In genomic region chr5:53089481-53089976, GRCh38 we compare ENCODE assay signal across 8 cellular contexts. TPM values are rescaled to one million over a fixed set of nuclear protein-coding genes. Genes with fewer than 3 reads are reported as not detected.
DNase-seq lines count a peak whose midpoint lies in the region; ATAC-seq, FAIRE-seq and TF ChIP-seq lines count a peak whose summit lies in the region.

No MANE protein-coding gene starts in this region.

- intact Hi-C loops in HepG2 (cut with micrococcal nuclease; ENCODE audit: unreplicated experiment), result no loop called here

- no peak for FAIRE-seq in HepG2 (lab: Jason Lieb, UNC)

- in situ Hi-C loops in HepG2 (cut with HindIII; ENCODE audit: extremely low pct_ligation_motif_present, low pct_unique_long_range_greater_than_20kb), result no loop called here

- ATAC-seq in GM19397 (IDR thresholded peaks at IDR 0.05; ENCODE audit: unreplicated experiment) (peak; percentile 73), HG03095 (IDR thresholded peaks at IDR 0.05; ENCODE audit: unreplicated experiment) (peak; percentile 84), HepG2 (no peak)

- no peak for TF ChIP-seq CTCF in GM06990 (IDR thresholded peaks at IDR 0.05; ENCODE audit: insufficient read depth, low read length, poor library complexity, severe bottlenecking)
- no peak for TF ChIP-seq CTCF in HepG2 (CRISPR knock-in tag; IDR thresholded peaks at IDR 0.05)

- no peak overlapping the region for H3K27ac ChIP-seq in HepG2 (ENCODE audit: extremely low read length, insufficient read depth, low read length)

- H3K4me1 Mint-ChIP-seq in activated naive CD8-positive, alpha-beta T cell (ENCODE audit: low read depth), result peaks cover 21% of the 10 kb centered on the region

- CTCF ChIA-PET in HepG2 (lab: Yijun Ruan, JAX; ENCODE audit: low intra/inter-chr PET ratio, low total read pairs), result no interaction called here

- H3K27ac Mint-ChIP-seq in activated naive CD8-positive, alpha-beta T cell, result peak overlapping the region; percentile 62

- H3K27me3 Mint-ChIP-seq in activated naive CD8-positive, alpha-beta T cell, result no peaks in the 10 kb centered on the region

- H3K36me3 Mint-ChIP-seq in activated naive CD8-positive, alpha-beta T cell, result no peaks in the 10 kb centered on the region

- H2AFZ ChIP-seq in HepG2 (ENCODE audit: low read length), result no peak overlapping the region

- WGBS in HepG2 (ENCODE audit: low lambda C conversion rate), result 100% methylated on average over 3 of the region's 3 CpGs

- H3K4me2 ChIP-seq in HepG2 (ENCODE audit: low read depth, low read length), result no peak overlapping the region

- H3K36me3 ChIP-seq in GM06990 (ENCODE audit: control insufficient read depth, insufficient read depth, low read length) (no peaks in the 10 kb centered on the region), HepG2 (replicated peaks in 1 of 2; ENCODE audit: control insufficient read depth in 1 of 2, insufficient read depth in 2 of 2, low read length in 2 of 2) (peaks cover 9 to 73% of the 10 kb centered on the region in 2 experiments)

- no peaks in the 10 kb centered on the region for H3K9me3 ChIP-seq in HepG2 (ENCODE audit: low read length)

- no peak overlapping the region for H3K4me3 ChIP-seq in GM06990 (replicated peaks; ENCODE audit: low read depth, low read length)
- H3K4me3 ChIP-seq in HepG2 (replicated peaks in 1 of 3; ENCODE audit: insufficient read depth in 1 of 3, low read depth in 2 of 3, low read length in 3 of 3), result no peak overlapping the region

- no peaks in the 10 kb centered on the region for H3K79me2 ChIP-seq in HepG2 (ENCODE audit: insufficient read depth, low read length)

- TF ChIP-seq EP300 in HepG2 (IDR thresholded peaks at IDR 0.05; ENCODE audit: low read depth in 2 of 2, low read length in 2 of 2), result no peak
- TF ChIP-seq EP300 in HepG2 (CRISPR knock-in tag; IDR thresholded peaks at IDR 0.05; ENCODE audit: borderline replicate concordance), result no peak

- BruUV-seq in HepG2 (replicated peaks; lab: Mats Ljungman, UMichigan), result no TSS peak

- H3K9me3 Mint-ChIP-seq in activated naive CD8-positive, alpha-beta T cell (ENCODE audit: low read depth), result no peaks in the 10 kb centered on the region

- no peaks in the 10 kb centered on the region for H4K20me1 ChIP-seq in HepG2 (ENCODE audit: insufficient read depth, low read length)

- peak overlapping the region; percentile 34 for H3K4me3 Mint-ChIP-seq in activated naive CD8-positive, alpha-beta T cell

- peaks cover 9% of the 10 kb centered on the region for H3K4me1 ChIP-seq in HepG2 (ENCODE audit: insufficient read depth, low read length)

- H3K27me3 ChIP-seq in GM06990 (replicated peaks; ENCODE audit: control insufficient read depth, insufficient read depth, low read length), result no peaks in the 10 kb centered on the region; the same call in 1 of the 2 replicates
- H3K27me3 ChIP-seq in HepG2 (ENCODE audit: control insufficient read depth in 1 of 2, insufficient read depth in 2 of 2, low read length in 2 of 2), result no peaks in the 10 kb centered on the region

- no peak for TF ChIP-seq RAD21 in HepG2 (CRISPR knock-in tag; IDR thresholded peaks at IDR 0.05)

- no peak overlapping the region for H3K9ac ChIP-seq in HepG2 (ENCODE audit: insufficient read depth, low read depth, low read length)

- DNase-seq in GM06990 (ENCODE audit: extremely low read depth, insufficient read length), result peak; percentile 37
- DNase-seq in amygdala (lab: John Stamatoyannopoulos, UW), result no peak
- no peak for DNase-seq in HepG2 (ENCODE audit: low spot score)
- DNase-seq in NCI-H2029 (lab: John Stamatoyannopoulos, UW), result no peak
- no peak for DNase-seq in NCI-H1105 treated with DMSO at 0.1 percent for 48 hours (lab: John Stamatoyannopoulos, UW)

- POLR2A ChIA-PET in HepG2 (lab: Yijun Ruan, JAX), result no interaction called here

- no peak for TF ChIP-seq POLR2A in HepG2 (IDR thresholded peaks at IDR 0.05; ENCODE audit: insufficient read depth in 1 of 2, low read depth in 2 of 2, low read length in 2 of 2)

TF ChIP-seq in HepG2, 621 proteins besides CTCF, POLR2A, EP300 and RAD21:
- TF ChIP-seq FOXA3 (CRISPR knock-in tag; IDR thresholded peaks at IDR 0.05) (no peak), FOSL1 (CRISPR knock-in tag; IDR thresholded peaks at IDR 0.05; ENCODE audit: borderline replicate concordance) (no peak), ZNF775 (CRISPR knock-in tag; IDR thresholded peaks at IDR 0.05; ENCODE audit: borderline replicate concordance) (no peak), ZBTB26 (CRISPR knock-in tag; IDR thresholded peaks at IDR 0.05; ENCODE audit: borderline replicate concordance) (no peak), ZNF772 (CRISPR knock-in tag; IDR thresholded peaks at IDR 0.05) (no peak), AKAP8 (CRISPR knock-in tag; IDR thresholded peaks at IDR 0.05) (no peak), ARID3A (IDR thresholded peaks at IDR 0.05; ENCODE audit: low read depth, low read length) (no peak), SAFB2 (CRISPR knock-in tag; IDR thresholded peaks at IDR 0.05; ENCODE audit: borderline replicate concordance, low read depth) (no peak), ZBTB46 (CRISPR knock-in tag; IDR thresholded peaks at IDR 0.05; ENCODE audit: borderline replicate concordance) (no peak)
- TF ChIP-seq, protein P1, sequence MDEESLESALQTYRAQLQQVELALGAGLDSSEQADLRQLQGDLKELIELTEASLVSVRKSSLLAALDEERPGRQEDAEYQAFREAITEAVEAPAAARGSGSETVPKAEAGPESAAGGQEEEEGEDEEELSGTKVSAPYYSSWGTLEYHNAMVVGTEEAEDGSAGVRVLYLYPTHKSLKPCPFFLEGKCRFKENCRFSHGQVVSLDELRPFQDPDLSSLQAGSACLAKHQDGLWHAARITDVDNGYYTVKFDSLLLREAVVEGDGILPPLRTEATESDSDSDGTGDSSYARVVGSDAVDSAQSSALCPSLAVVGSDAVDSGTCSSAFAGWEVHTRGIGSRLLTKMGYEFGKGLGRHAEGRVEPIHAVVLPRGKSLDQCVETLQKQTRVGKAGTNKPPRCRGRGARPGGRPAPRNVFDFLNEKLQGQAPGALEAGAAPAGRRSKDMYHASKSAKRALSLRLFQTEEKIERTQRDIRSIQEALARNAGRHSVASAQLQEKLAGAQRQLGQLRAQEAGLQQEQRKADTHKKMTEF (CRISPR knock-in tag; IDR thresholded peaks at IDR 0.05), result no peak

RNA-seq across cellular contexts. Expression of gene MOCS2, which starts 20.0 kb away (rescaled TPM):
- total RNA-seq in HepG2 (2016; rRNA removed; fragmentation: Illumina TruSeq; extraction: Trizol), result 41.9 and 53.5 TPM in 2 replicates
- 13.8 and 14.3 TPM in 2 replicates for total RNA-seq in HepG2 (2016; cell fraction: cytosol; rRNA removed; fragmentation: Illumina TruSeq; extraction: Trizol; ENCODE audit: low read depth)
- 37.8 and 54.2 TPM in 2 replicates for total RNA-seq in HepG2 (2016; cell fraction: insoluble cytoplasmic fraction; rRNA removed; fragmentation: Illumina TruSeq; extraction: Trizol)
- 36.0 and 36.2 TPM in 2 replicates for total RNA-seq in HepG2 (2016; cell fraction: membrane; rRNA removed; fragmentation: Illumina TruSeq; extraction: Trizol)
- total RNA-seq in HepG2 (2016; cell fraction: nucleus; rRNA removed; fragmentation: Illumina TruSeq; extraction: Trizol), result 20.8 and 22.3 TPM in 2 replicates
- polyA plus RNA-seq in HepG2 (2011; rRNA removed), result 13.3 and 19.2 TPM in 2 replicates
- polyA plus RNA-seq in HepG2 (2011; cell fraction: cytosol; rRNA removed), result 9.1 and 14.4 TPM in 2 replicates
- 6.2 and 10.1 TPM in 2 replicates for polyA plus RNA-seq in HepG2 (2011; cell fraction: nucleus; rRNA removed)
- polyA plus RNA-seq in HepG2 (2012), result 24.2 and 29.8 TPM in 2 replicates
- polyA plus RNA-seq in HepG2 (2016; cell fraction: cytosol; fragmentation: Illumina TruSeq; extraction: Trizol; ENCODE audit: low read depth), result 20.1 and 24.5 TPM in 2 replicates
- polyA plus RNA-seq in HepG2 (2016; cell fraction: insoluble cytoplasmic fraction; fragmentation: Illumina TruSeq; extraction: Trizol; ENCODE audit: low read depth), result 67.1 and 69.6 TPM in 2 replicates
- polyA plus RNA-seq in HepG2 (2016; cell fraction: membrane; fragmentation: Illumina TruSeq; extraction: Trizol; ENCODE audit: low read depth), result 45.5 and 45.8 TPM in 2 replicates
- polyA plus RNA-seq in HepG2 (2016; cell fraction: nucleus; fragmentation: Illumina TruSeq; extraction: Trizol; ENCODE audit: insufficient read depth, low read depth), result 32.3 and 36.1 TPM in 2 replicates
- polyA minus RNA-seq in HepG2 (2011; rRNA and poly(A)+ RNA removed; ENCODE audit: low replicate concordance), result 3.1 and 8.6 TPM in 2 replicates
- polyA minus RNA-seq in HepG2 (2011; cell fraction: cytosol; rRNA and poly(A)+ RNA removed), result 7.5 and 9.3 TPM in 2 replicates
- polyA minus RNA-seq in HepG2 (2011; cell fraction: nucleus; rRNA and poly(A)+ RNA removed), result 16.4 and 23.2 TPM in 2 replicates
